Comparison of ENCODE assay signal across 11 cellular contexts in genomic region chr21:45536301-45537081, GRCh38. TPM values are rescaled to one million over a fixed set of nuclear protein-coding genes. Genes with fewer than 3 reads are reported as not detected.
DNase-seq lines count a peak whose midpoint lies in the region; ATAC-seq, FAIRE-seq and TF ChIP-seq lines count a peak whose summit lies in the region.
"Had no signal": no experiment of that assay in that cellular context is flagged by ENCODE, and none has a peak within 500 bp of the region (broad histone marks: within the 10 kb centered on the region; RNA-seq: fewer than 3 reads in every experiment).

No MANE protein-coding gene starts in this region.

- no peak for TF ChIP-seq EP300 in K562 (IDR thresholded peaks at IDR 0.05; ENCODE audit: low read length)
- no peak for TF ChIP-seq EP300 in HepG2 (IDR thresholded peaks at IDR 0.05; ENCODE audit: low read depth in 2 of 2, low read length in 2 of 2)
- no peak for TF ChIP-seq EP300 in HepG2 (CRISPR knock-in tag; IDR thresholded peaks at IDR 0.05; ENCODE audit: borderline replicate concordance)
- no peak for TF ChIP-seq EP300 in suprapubic skin (IDR thresholded peaks at IDR 0.05)

- no peaks in the 10 kb centered on the region; the same call in 1 of the 2 replicates for H4K20me1 ChIP-seq in K562 (replicated peaks; ENCODE audit: control insufficient read depth, insufficient read depth, low read length)
- H4K20me1 ChIP-seq in HepG2 (ENCODE audit: insufficient read depth, low read length), result no peaks in the 10 kb centered on the region

- BruUV-seq in K562 (replicated peaks; lab: Mats Ljungman, UMichigan), result no TSS peak
- no TSS peak for BruUV-seq in HepG2 (replicated peaks; lab: Mats Ljungman, UMichigan)

- POLR2A ChIA-PET in K562 (lab: Yijun Ruan, JAX) (interaction anchor here (0.7 kb wide), 1 partner anchor 354 kb away, joined by 3 read pairs; no protein-coding TSS in a partner anchor), HepG2 (lab: Yijun Ruan, JAX) (interaction anchor here (0.6 to 1.2 kb wide), 2 partner anchors 11 to 79 kb away, joined by 3 read pairs; no protein-coding TSS in a partner anchor)

- H3K4me2 ChIP-seq in K562 (ENCODE audit: insufficient read depth, low read length) (no peak overlapping the region), HepG2 (ENCODE audit: low read depth, low read length) (no peak overlapping the region)
- H3K4me2 ChIP-seq: PC-9 had no signal

- no peaks in the 10 kb centered on the region for H3K9me3 ChIP-seq in K562 (replicated peaks; ENCODE audit: control insufficient read depth, insufficient read depth, low read depth, low read length)
- no peaks in the 10 kb centered on the region for H3K9me3 ChIP-seq in HepG2 (ENCODE audit: low read length)
- no peaks in the 10 kb centered on the region for H3K9me3 ChIP-seq in suprapubic skin

- H3K79me2 ChIP-seq in K562 (ENCODE audit: control insufficient read depth, insufficient read depth, low read length), result peaks cover 81% of the 10 kb centered on the region
- peaks cover 36% of the 10 kb centered on the region for H3K79me2 ChIP-seq in HepG2 (ENCODE audit: insufficient read depth, low read length)

- TF ChIP-seq POLR2A in K562 (conservative IDR thresholded peaks at IDR 0.05) (no peak), HepG2 (IDR thresholded peaks at IDR 0.05; ENCODE audit: insufficient read depth in 1 of 2, low read depth in 2 of 2, low read length in 2 of 2) (no peak), suprapubic skin (IDR thresholded peaks at IDR 0.05) (no peak)

- H3K27me3 ChIP-seq in K562 (ENCODE audit: control insufficient read depth in 2 of 2, insufficient read depth in 2 of 2, low read length in 2 of 2) (no peaks in the 10 kb centered on the region), HepG2 (ENCODE audit: control insufficient read depth in 1 of 2, insufficient read depth in 2 of 2, low read length in 2 of 2) (no peaks in the 10 kb centered on the region; a peak in 1 of 5 replicates), suprapubic skin (no peaks in the 10 kb centered on the region)

- FAIRE-seq in K562 (lab: Jason Lieb, UNC) (no peak), HepG2 (lab: Jason Lieb, UNC) (no peak)

- intact Hi-C loops in K562 (cut with micrococcal nuclease), result no loop called here
- intact Hi-C loops in HepG2 (cut with micrococcal nuclease; ENCODE audit: unreplicated experiment), result no loop called here

- 88% methylated on average over 22 of the region's 31 CpGs for WGBS in K562 (ENCODE audit: insufficient coverage, low coverage, missing lambda C conversion rate)
- 96% methylated on average over 19 of the region's 31 CpGs for WGBS in HepG2 (ENCODE audit: low lambda C conversion rate)
- WGBS in suprapubic skin, result 89% methylated on average over 31 of the region's 31 CpGs

- H3K36me3 ChIP-seq in K562 (ENCODE audit: control insufficient read depth, insufficient read depth, low read length) (peaks cover 91% of the 10 kb centered on the region; the same call in 2 of the 3 replicates), HepG2 (replicated peaks in 1 of 2; ENCODE audit: control insufficient read depth in 1 of 2, insufficient read depth in 2 of 2, low read length in 2 of 2) (peaks cover 5 to 33% of the 10 kb centered on the region in 2 experiments; a peak in 3 of 5 replicates), suprapubic skin (no peaks in the 10 kb centered on the region)

- in situ Hi-C loops in K562 (cut with MboI) (no loop called here), HepG2 (cut with HindIII; ENCODE audit: extremely low pct_ligation_motif_present, low pct_unique_long_range_greater_than_20kb) (no loop called here)

- peak; percentile 60 for DNase-seq in activated effector memory CD4-positive, alpha-beta T cell treated with anti-CD3 and anti-CD28 coated beads, Interleukin-2, amount 50 U/mL, for 16 hours
- no peak for DNase-seq in activated effector memory CD4-positive, alpha-beta T cell treated with Interleukin-2 at 50 U/mL for 16 hours
- DNase-seq in K562 (ENCODE audit: extremely low read depth in 1 of 4, low spot score in 3 of 4) (no peak), HepG2 (ENCODE audit: low spot score) (no peak), suprapubic skin (ENCODE audit: low spot score in 2 of 2) (peak; percentile 53 to 73), superior temporal gyrus (ENCODE audit: extremely low spot score) (no peak)
- DNase-seq: ACHN, NCI-H1048, PC-9 had no signal

- H3K9ac ChIP-seq in K562 (ENCODE audit: insufficient read depth in 1 of 2, low read depth in 2 of 2, low read length in 2 of 2) (0 out of 4 replicates have a peak overlapping the region, but pooled peaks of 1 of the 2 experiments have one; percentile 36), HepG2 (ENCODE audit: insufficient read depth, low read depth, low read length) (no peak overlapping the region)

- H3K9me1 ChIP-seq in K562 (ENCODE audit: control insufficient read depth, insufficient read depth, low read length), result no peaks in the 10 kb centered on the region

- H2AFZ ChIP-seq in K562 (ENCODE audit: low read depth, low read length) (no peak overlapping the region), HepG2 (ENCODE audit: low read length) (no peak overlapping the region)
- H2AFZ ChIP-seq: PC-9 had no signal

- TF ChIP-seq RAD21 in K562 (CRISPR knock-in tag; conservative IDR thresholded peaks at IDR 0.05 in 1 of 2, IDR thresholded peaks at IDR 0.05 in 1 of 2) (no peak), HepG2 (CRISPR knock-in tag; IDR thresholded peaks at IDR 0.05) (no peak)

- CTCF ChIA-PET in K562 (lab: Yijun Ruan, JAX; ENCODE audit: low intra/inter-chr PET ratio) (no interaction called here), HepG2 (lab: Yijun Ruan, JAX; ENCODE audit: low intra/inter-chr PET ratio, low total read pairs) (no interaction called here)

- H3K4me1 ChIP-seq in K562 (replicated peaks in 1 of 2; ENCODE audit: control insufficient read depth in 2 of 2, insufficient read depth in 2 of 2, low read length in 2 of 2) (peaks cover 7 to 78% of the 10 kb centered on the region in 2 experiments; a peak in 3 of 5 replicates), HepG2 (ENCODE audit: insufficient read depth, low read length) (peaks cover 30% of the 10 kb centered on the region), suprapubic skin (peaks cover 11% of the 10 kb centered on the region)

- ATAC-seq in K562 (no peak), HepG2 (no peak), HG02798 (IDR thresholded peaks at IDR 0.05; ENCODE audit: poor library complexity, unreplicated experiment) (no peak), GM21367 (IDR thresholded peaks at IDR 0.05; ENCODE audit: unreplicated experiment) (no peak)

- H3K4me3 ChIP-seq in K562 (no peak overlapping the region), HepG2 (replicated peaks in 1 of 3; ENCODE audit: insufficient read depth in 1 of 3, low read depth in 2 of 3, low read length in 3 of 3) (no peak overlapping the region), suprapubic skin (no peak overlapping the region)
- H3K4me3 ChIP-seq: PC-9 had no signal

- TF ChIP-seq CTCF in K562 (IDR thresholded peaks at IDR 0.05 in 2 of 3, conservative IDR thresholded peaks at IDR 0.05 in 1 of 3; ENCODE audit: insufficient read depth in 2 of 3, low read depth in 1 of 3, low read length in 3 of 3), result no peak
- TF ChIP-seq CTCF in HepG2 (CRISPR knock-in tag; IDR thresholded peaks at IDR 0.05), result no peak
- TF ChIP-seq CTCF in suprapubic skin (IDR thresholded peaks at IDR 0.05), result no peak

- H3K27ac ChIP-seq in K562 (ENCODE audit: extremely low read depth, low read depth, low read length) (no peak overlapping the region), HepG2 (ENCODE audit: extremely low read length, insufficient read depth, low read length) (no peak overlapping the region), suprapubic skin (no peak overlapping the region)
- H3K27ac ChIP-seq: PC-9 had no signal

RNA-seq across cellular contexts. Expression of gene SLC19A1, which starts 5.7 kb away (rescaled TPM):
- 43.8 and 108 TPM in 2 replicates for total RNA-seq in K562 (2011; cell fraction: chromatin; rRNA removed; ENCODE audit: low replicate concordance)
- total RNA-seq in K562 (2011; cell fraction: nucleolus; rRNA removed), result 90.5 and 93.4 TPM in 2 replicates
- total RNA-seq in K562 (2011; cell fraction: nucleoplasm; rRNA removed), result 52.4 and 63.7 TPM in 2 replicates
- 34.7 and 41.3 TPM in 2 replicates for total RNA-seq in K562 (2014; rRNA removed)
- 8.0 and 8.7 TPM in 2 replicates for total RNA-seq in K562 (2014; rRNA removed; fragmentation: Illumina TruSeq; extraction: Trizol)
- 18.8 and 21.4 TPM in 2 replicates for total RNA-seq in K562 (2015; rRNA removed; fragmentation: Illumina TruSeq; extraction: Trizol)
- total RNA-seq in K562 (2021), result 88.7 and 91.3 TPM in 2 replicates
- 11.5 and 24.6 TPM in 2 replicates for polyA plus RNA-seq in K562 (2011; rRNA removed)
- polyA plus RNA-seq in K562 (2011; cell fraction: cytosol; rRNA removed), result 20.4 and 78.6 TPM in 2 replicates
- polyA plus RNA-seq in K562 (2011; cell fraction: nucleus; rRNA removed), result 49.9 and 126 TPM in 2 replicates
- 20.5 and 34.6 TPM in 2 replicates for polyA plus RNA-seq in K562 (2012)
- 12.0 and 24.5 TPM in 2 replicates for polyA plus RNA-seq in K562 (2014; fragmentation: Illumina TruSeq; extraction: Trizol)
- 1 to 10 TPM in 1 of 2 experiments, under 1 TPM in 1; 0.65 to 2.3 TPM for polyA plus RNA-seq in K562 (2014; fragmentation: Nextera tagmentation; extraction: Ambion mirVana)
- 36.6 and 50.8 TPM in 2 replicates for polyA plus RNA-seq in K562 (2014; rRNA removed)
- 11.9 and 16.0 TPM in 2 replicates for polyA minus RNA-seq in K562 (2011; rRNA and poly(A)+ RNA removed)
- 41.4 and 45.6 TPM in 2 replicates for polyA minus RNA-seq in K562 (2011; cell fraction: cytosol; rRNA and poly(A)+ RNA removed)
- polyA minus RNA-seq in K562 (2011; cell fraction: nucleus; rRNA and poly(A)+ RNA removed), result 23.3 TPM in 2 replicates
- 12.6 and 21.8 TPM in 2 replicates for total RNA-seq in HepG2 (2016; rRNA removed; fragmentation: Illumina TruSeq; extraction: Trizol)
- 4.8 and 5.6 TPM in 2 replicates for total RNA-seq in HepG2 (2016; cell fraction: cytosol; rRNA removed; fragmentation: Illumina TruSeq; extraction: Trizol; ENCODE audit: low read depth)
- total RNA-seq in HepG2 (2016; cell fraction: insoluble cytoplasmic fraction; rRNA removed; fragmentation: Illumina TruSeq; extraction: Trizol), result 11.0 and 23.6 TPM in 2 replicates
- total RNA-seq in HepG2 (2016; cell fraction: membrane; rRNA removed; fragmentation: Illumina TruSeq; extraction: Trizol), result 10.8 TPM in 2 replicates
- total RNA-seq in HepG2 (2016; cell fraction: nucleus; rRNA removed; fragmentation: Illumina TruSeq; extraction: Trizol), result 21.2 and 27.4 TPM in 2 replicates
- polyA plus RNA-seq in HepG2 (2011; rRNA removed), result 23.0 and 31.0 TPM in 2 replicates
- 14.5 and 24.7 TPM in 2 replicates for polyA plus RNA-seq in HepG2 (2011; cell fraction: cytosol; rRNA removed)
- polyA plus RNA-seq in HepG2 (2011; cell fraction: nucleus; rRNA removed), result 49.0 and 62.1 TPM in 2 replicates
- 18.0 and 36.8 TPM in 2 replicates for polyA plus RNA-seq in HepG2 (2012)
- polyA plus RNA-seq in HepG2 (2016; cell fraction: cytosol; fragmentation: Illumina TruSeq; extraction: Trizol; ENCODE audit: low read depth), result 3.7 and 4.0 TPM in 2 replicates
- 11.1 and 13.0 TPM in 2 replicates for polyA plus RNA-seq in HepG2 (2016; cell fraction: insoluble cytoplasmic fraction; fragmentation: Illumina TruSeq; extraction: Trizol; ENCODE audit: low read depth)
- 6.4 and 7.2 TPM in 2 replicates for polyA plus RNA-seq in HepG2 (2016; cell fraction: membrane; fragmentation: Illumina TruSeq; extraction: Trizol; ENCODE audit: low read depth)
- 44.5 and 46.0 TPM in 2 replicates for polyA plus RNA-seq in HepG2 (2016; cell fraction: nucleus; fragmentation: Illumina TruSeq; extraction: Trizol; ENCODE audit: insufficient read depth, low read depth)
- polyA minus RNA-seq in HepG2 (2011; rRNA and poly(A)+ RNA removed; ENCODE audit: low replicate concordance), result 42.0 and 128 TPM in 2 replicates
- polyA minus RNA-seq in HepG2 (2011; cell fraction: cytosol; rRNA and poly(A)+ RNA removed), result 32.2 and 34.4 TPM in 2 replicates
- 12.2 and 14.7 TPM in 2 replicates for polyA minus RNA-seq in HepG2 (2011; cell fraction: nucleus; rRNA and poly(A)+ RNA removed)
- 1 to 10 TPM; 7.0 to 9.8 (median 7.9) TPM for total RNA-seq in suprapubic skin

Comparison
In these comparisons a context has a peak if more than half of its experiments do, and no peak if none do; other contexts are left out.
1. DNase-seq: peak in activated effector memory CD4-positive, alpha-beta T cell treated with anti-CD3 and anti-CD28 coated beads, Interleukin-2, amount 50 U/mL, for 16 hours (single experiment) and suprapubic skin (2 of 2); none in activated effector memory CD4-positive, alpha-beta T cell treated with Interleukin-2 at 50 U/mL for 16 hours (single experiment), K562 (0 of 4), HepG2 (single experiment) and superior temporal gyrus (single experiment).